11 cellular contexts compared by ENCODE assay signal in the genomic region with DNA sequence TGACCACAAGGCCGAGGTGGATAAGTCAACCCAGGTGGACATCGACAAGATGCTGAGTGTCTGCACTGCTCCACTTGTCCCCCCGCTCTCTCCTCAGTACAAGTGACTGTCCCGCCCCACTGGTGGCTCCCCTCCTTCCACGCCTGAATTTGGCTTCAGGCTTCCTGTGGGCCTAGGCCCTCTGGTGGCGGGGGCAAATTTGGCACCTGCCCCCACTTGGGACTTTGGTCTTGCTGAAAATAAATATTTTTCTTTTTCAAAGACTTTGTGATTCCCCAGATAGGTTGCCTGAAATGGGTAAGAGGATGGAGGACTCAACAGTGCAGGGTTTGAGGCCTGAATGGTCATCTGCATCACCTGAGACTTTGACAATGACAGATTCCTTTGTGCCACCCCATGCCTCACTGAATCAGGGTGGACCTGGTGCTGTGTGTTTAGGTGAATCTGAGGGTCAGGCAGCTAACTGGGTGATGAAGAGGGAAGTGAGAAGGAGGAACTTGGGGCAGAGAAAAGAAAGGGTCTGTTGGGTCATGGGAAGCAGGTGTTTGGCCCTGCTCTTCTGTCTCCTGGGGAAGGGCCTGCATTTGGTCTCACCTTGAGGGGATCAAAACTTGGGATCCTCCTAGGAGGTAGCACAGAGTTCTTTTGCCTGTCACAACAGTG. TPM values are rescaled to one million over a fixed set of nuclear protein-coding genes. Genes with fewer than 3 reads are reported as not detected.
DNase-seq lines count a peak whose midpoint lies in the region; ATAC-seq, FAIRE-seq and TF ChIP-seq lines count a peak whose summit lies in the region.
"Had no signal": no experiment of that assay in that cellular context is flagged by ENCODE, and none has a peak within 500 bp of the region (broad histone marks: within the 10 kb centered on the region; RNA-seq: fewer than 3 reads in every experiment).

No MANE protein-coding gene starts in this region.

- no peaks in the 10 kb centered on the region for H3K9me3 ChIP-seq in Peyer's patch

- H3K9me3 Mint-ChIP-seq in stimulated activated naive B cell treated with anti-CD40 and anti-IgM and Interleukin-4, amounts not matched to agents 10 μg/mL and 1 μg/mL and 100 μg/mL, for 72 hours = no peaks in the 10 kb centered on the region

- H3K4me1 Mint-ChIP-seq in stimulated activated naive B cell treated with anti-CD40 and anti-IgM and Interleukin-4, amounts not matched to agents 10 μg/mL and 1 μg/mL and 100 μg/mL, for 72 hours = peaks cover 41 to 60% of the 10 kb centered on the region in 2 donors

- H3K27me3 Mint-ChIP-seq in stimulated activated naive B cell treated with anti-CD40 and anti-IgM and Interleukin-4, amounts not matched to agents 10 μg/mL and 1 μg/mL and 100 μg/mL, for 72 hours = no peaks in the 10 kb centered on the region
- H3K27me3 Mint-ChIP-seq: progenitor cell of endocrine pancreas had no signal

- H3K4me3 ChIP-seq in Peyer's patch (no peak overlapping the region), epithelial cell of esophagus (ENCODE audit: low read length) (no peak overlapping the region)

- peak; percentile 62 for DNase-seq in activated CD8-positive, alpha-beta memory T cell treated with anti-CD3 and anti-CD28 coated beads, Interleukin-2, amount 50 U/mL, for 48 hours
- no peak for DNase-seq in activated CD8-positive, alpha-beta memory T cell treated with anti-CD3 and anti-CD28 coated beads for 24 hours
- DNase-seq in Peyer's patch (peak in 1 of 3 donors; percentile 49), epithelial cell of esophagus (ENCODE audit: low read depth) (no peak), SHP77 (lab: John Stamatoyannopoulos, UW) (no peak), GM19239 (ENCODE audit: insufficient read length, low spot score) (no peak), COLO829 (ENCODE audit: low spot score) (no peak)
- DNase-seq in stimulated activated naive B cell treated with anti-CD40 and anti-IgM and Interleukin-4, amounts not matched to agents 10 μg/mL and 1 μg/mL and 100 μg/mL, for 72 hours = no peak
- DNase-seq: activated gamma-delta T cell; NK-92 treated with Interleukin-12 subunit alpha and Interleukin-12 subunit beta, amount 100 ng/mL, for 24 hours had no signal

- H3K36me3 ChIP-seq in Peyer's patch = peaks cover 0 to 2% (median 0%) of the 10 kb centered on the region in 3 donors

- no peak overlapping the region for H3K4me3 Mint-ChIP-seq in stimulated activated naive B cell treated with anti-CD40 and anti-IgM and Interleukin-4, amounts not matched to agents 10 μg/mL and 1 μg/mL and 100 μg/mL, for 72 hours

- H3K27ac Mint-ChIP-seq in stimulated activated naive B cell treated with anti-CD40 and anti-IgM and Interleukin-4, amounts not matched to agents 10 μg/mL and 1 μg/mL and 100 μg/mL, for 72 hours = peak overlapping the region; percentile 65
- H3K27ac Mint-ChIP-seq: progenitor cell of endocrine pancreas had no signal

- peaks cover 3 to 36% (median 24%) of the 10 kb centered on the region in 4 donors for H3K4me1 ChIP-seq in Peyer's patch

- H3K36me3 Mint-ChIP-seq in stimulated activated naive B cell treated with anti-CD40 and anti-IgM and Interleukin-4, amounts not matched to agents 10 μg/mL and 1 μg/mL and 100 μg/mL, for 72 hours = peaks cover 7 to 14% of the 10 kb centered on the region in 2 donors

- ATAC-seq in stimulated activated naive B cell treated with anti-CD40 and anti-IgM and Interleukin-4, amounts not matched to agents 10 μg/mL and 1 μg/mL and 100 μg/mL, for 72 hours (replicated peaks) = peak; percentile 24 to 27

- H3K27ac ChIP-seq in Peyer's patch = peak overlapping the region; percentile 8 to 90 (median 80)

- TF ChIP-seq CTCF in Peyer's patch (IDR thresholded peaks at IDR 0.05) (peak in 1 of 6 experiments; percentile 61), epithelial cell of esophagus (IDR thresholded peaks at IDR 0.05; ENCODE audit: insufficient read depth, low read depth, low read length, missing control alignments) (peak; percentile 39)

- no peak for FAIRE-seq in GM19239 (lab: Jason Lieb, UNC)

- no peaks in the 10 kb centered on the region for H3K27me3 ChIP-seq in Peyer's patch

- no peak for TF ChIP-seq POLR2A in Peyer's patch (IDR thresholded peaks at IDR 0.05)

RNA-seq across cellular contexts. Expression of a gene that starts 2.0 kb away (rescaled TPM):
- 1 to 10 TPM in 3 of 4 donors, under 1 TPM in 1; 0.54 to 6.6 (median 2.0) TPM for total RNA-seq in Peyer's patch

RNA-seq across cellular contexts. Expression of a gene that starts 2.1 kb away (rescaled TPM):
- total RNA-seq in Peyer's patch = 10 to 100 TPM; 10.6 to 26.3 (median 13.4) TPM

RNA-seq across cellular contexts. Expression of a gene that starts 7.9 kb away (rescaled TPM):
- total RNA-seq in Peyer's patch = 1 to 10 TPM in 3 of 4 donors, not detected in 1; 1.0 to 4.3 (median 2.1) TPM

RNA-seq across cellular contexts. Expression of a gene that starts 8.6 kb away (rescaled TPM):
- total RNA-seq in Peyer's patch = 10 to 100 TPM; 14.2 to 37.2 (median 18.6) TPM

RNA-seq across cellular contexts. Expression of a gene that starts 23.7 kb away (rescaled TPM):
- 10 to 100 TPM in 3 of 4 donors, 1 to 10 TPM in 1; 8.4 to 55.3 (median 13.4) TPM for total RNA-seq in Peyer's patch
